ENCODE assay signal across 16 cellular contexts in the genomic region with DNA sequence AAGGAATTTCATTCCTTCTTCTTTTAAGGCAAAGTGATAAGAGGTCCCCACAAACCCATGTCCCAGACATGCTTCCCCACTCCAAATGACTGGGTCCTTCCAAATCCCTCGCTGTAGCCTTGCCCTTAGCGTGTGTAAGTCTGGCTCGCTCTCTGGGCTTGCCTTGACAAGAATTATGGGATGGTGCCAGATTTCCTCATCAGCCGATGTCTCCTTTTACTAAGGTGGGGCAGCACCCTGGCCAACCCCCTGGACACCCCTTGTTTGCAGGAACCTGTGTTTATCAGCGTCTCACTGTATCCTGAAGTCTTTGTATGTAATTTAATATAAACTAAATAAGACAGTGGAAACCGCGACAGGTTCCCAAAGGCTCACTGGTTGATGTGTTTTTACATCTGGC.
A peak's percentile ranks its signal among the peaks of the same experiment; 100 is the strongest.
DNase-seq lines count a peak whose midpoint lies in the region; ATAC-seq and TF ChIP-seq lines count a peak whose summit lies in the region.
"Had no signal": no experiment of that assay in that cellular context is flagged by ENCODE, and none has a peak within 500 bp of the region (broad histone marks: within the 10 kb centered on the region; RNA-seq: fewer than 3 reads in every experiment).

No MANE protein-coding gene starts in this region.

- no peaks in the 10 kb centered on the region for H3K27me3 ChIP-seq in breast epithelium
- H3K27me3 ChIP-seq in layer of hippocampus (ENCODE audit: control insufficient read depth, insufficient read depth, low read length) = no peaks in the 10 kb centered on the region
- H3K27me3 ChIP-seq in right atrium auricular region = no peaks in the 10 kb centered on the region

- intact Hi-C loops in MCF 10A (cut with micrococcal nuclease) = no loop called here
- intact Hi-C loops in breast epithelium (cut with DNase I; ENCODE audit: low total_unique reads) = no loop called here

- CTCF ChIA-PET in MCF 10A (lab: Yijun Ruan, JAX) = interaction anchor here (0.6 kb wide), 1 partner anchor 17 kb away, joined by 3 read pairs; no protein-coding TSS in a partner anchor

- no peak overlapping the region for H3K4me3 Mint-ChIP-seq in MCF 10A (ENCODE audit: unreplicated experiment)
- H3K4me3 Mint-ChIP-seq: GM23338 had no signal

- POLR2A ChIA-PET in MCF 10A (lab: Yijun Ruan, JAX) = no interaction called here

- no peak for TF ChIP-seq POLR2A in breast epithelium (IDR thresholded peaks at IDR 0.05)

- H3K27me3 Mint-ChIP-seq in MCF 10A (ENCODE audit: insufficient read depth, unreplicated experiment) = no peaks in the 10 kb centered on the region

- H3K27ac ChIP-seq in breast epithelium (no peak overlapping the region), angular gyrus (ENCODE audit: low read depth, low read length) (peak overlapping the region; percentile 31), layer of hippocampus (ENCODE audit: low read depth, low read length) (peak overlapping the region; percentile 33), right atrium auricular region (no peak overlapping the region)
- H3K27ac ChIP-seq: A549, C4-2B had no signal

- DNase-seq in MCF 10A (ENCODE audit: unreplicated experiment) (peak; percentile 88), breast epithelium (ENCODE audit: low spot score in 2 of 2) (no peak), right atrium auricular region (ENCODE audit: low spot score) (no peak)
- DNase-seq: Caco-2, DMS79 treated with DMSO at 0.1 percent for 48 hours, NCI-H1048, NCI-H1694 treated with DMSO at 0.1 percent for 48 hours, NCI-H524, SK-N-SH had no signal

- H3K36me3 ChIP-seq in breast epithelium (no peaks in the 10 kb centered on the region), right atrium auricular region (no peaks in the 10 kb centered on the region)

- ATAC-seq in HG02610 (IDR thresholded peaks at IDR 0.05; ENCODE audit: unreplicated experiment) (no peak), GM21825 (IDR thresholded peaks at IDR 0.05; ENCODE audit: unreplicated experiment) (no peak)
- ATAC-seq: A549, GM23338 had no signal

- no peaks in the 10 kb centered on the region for H3K9me3 Mint-ChIP-seq in MCF 10A (ENCODE audit: unreplicated experiment)
- H3K9me3 Mint-ChIP-seq: GM23338 had no signal

- H3K4me3 ChIP-seq in breast epithelium = no peak overlapping the region
- no peak overlapping the region for H3K4me3 ChIP-seq in right atrium auricular region
- H3K4me3 ChIP-seq: A549, GM23338 had no signal

- BruUV-seq in MCF 10A (replicated peaks; lab: Mats Ljungman, UMichigan) = no TSS peak

- no peak overlapping the region for H3K27ac Mint-ChIP-seq in MCF 10A (ENCODE audit: low read depth, unreplicated experiment)
- H3K27ac Mint-ChIP-seq: GM23338 had no signal

- TF ChIP-seq CTCF in MCF 10A (IDR thresholded peaks at IDR 0.05; ENCODE audit: unreplicated experiment) = no peak
- TF ChIP-seq CTCF in breast epithelium (IDR thresholded peaks at IDR 0.05) = no peak
- no peak for TF ChIP-seq CTCF in right atrium auricular region (IDR thresholded peaks at IDR 0.05)

- H3K4me1 Mint-ChIP-seq in MCF 10A (ENCODE audit: insufficient read depth, unreplicated experiment) = peaks cover 23% of the 10 kb centered on the region

- no peaks in the 10 kb centered on the region for H3K36me3 Mint-ChIP-seq in MCF 10A (ENCODE audit: insufficient read depth, unreplicated experiment)

- H3K4me1 ChIP-seq in breast epithelium (no peaks in the 10 kb centered on the region), right atrium auricular region (no peaks in the 10 kb centered on the region)
- H3K4me1 ChIP-seq: A549, Caco-2 had no signal

- H3K9me3 ChIP-seq in breast epithelium (no peaks in the 10 kb centered on the region), right atrium auricular region (no peaks in the 10 kb centered on the region)
- H3K9me3 ChIP-seq: A549, Caco-2, SK-N-SH had no signal

Comparison
In these comparisons a context has a peak if more than half of its experiments do, and no peak if none do; other contexts are left out.
1. H3K27ac ChIP-seq: peak in angular gyrus (single experiment) and layer of hippocampus (single experiment); none in breast epithelium (0 of 2) and right atrium auricular region (0 of 2).